In the genomic region with DNA sequence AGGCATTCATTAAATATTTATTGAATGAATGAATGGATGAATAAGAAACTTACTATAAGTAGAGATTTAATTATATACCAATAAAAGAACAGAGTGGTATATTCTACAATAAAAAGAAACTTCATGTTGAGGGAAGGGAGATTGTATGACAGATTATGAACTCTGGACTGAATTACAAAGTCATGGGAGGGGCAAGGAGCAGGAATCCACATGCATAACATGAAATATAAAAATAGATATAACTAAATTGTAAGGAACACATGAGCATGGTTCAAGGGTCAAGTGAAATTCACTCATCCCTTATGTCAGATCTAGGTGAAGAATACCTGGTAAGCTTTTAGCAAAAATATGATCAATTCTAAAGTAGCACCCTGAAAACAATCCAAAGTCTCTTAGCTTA, we compare ENCODE assay signal across 26 cellular contexts.
"Had no signal": no experiment of that assay in that cellular context is flagged by ENCODE, and none has a peak within 500 bp of the region (broad histone marks: within the 10 kb centered on the region; RNA-seq: fewer than 3 reads in every experiment).

No MANE protein-coding gene starts in this region.

- H3K36me3 ChIP-seq: stomach, suprapubic skin, thoracic aorta, thyroid gland, tibial artery, tibial nerve, transverse colon, upper lobe of left lung, upper lobe of right lung, uterus, vagina had no signal

- H3K4me1 ChIP-seq: suprapubic skin, thyroid gland, tibial nerve, upper lobe of left lung, upper lobe of right lung, uterus had no signal

- ATAC-seq: stimulated activated effector memory CD8-positive, alpha-beta T cell treated with anti-CD3 and anti-CD28 coated beads, Interleukin-12 subunit alpha, Interleukin-12 subunit beta, amount 100 ng/mL, for 72 hours; stimulated activated memory B cell treated with anti-CD40 and anti-IgM and Interleukin-4, amounts not matched to agents 10 μg/mL and 1 μg/mL and 100 μg/mL, for 72 hours; stimulated activated naive B cell treated with anti-CD40 and anti-IgM and Interleukin-4, amounts not matched to agents 10 μg/mL and 1 μg/mL and 100 μg/mL, for 72 hours; stimulated activated naive CD8-positive, alpha-beta T cell treated with anti-CD3 and anti-CD28 coated beads, Interleukin-15, amount 100 ng/mL, for 72 hours; stimulated activated naive CD8-positive, alpha-beta T cell treated with anti-CD3 and anti-CD28 coated beads, Interleukin-15, Interleukin-2, amounts not matched to agents 100 U/mL and 50 U/mL, for 24 hours; upper lobe of right lung had no signal

- DNase-seq: stimulated activated CD4-positive, alpha-beta T cell treated with anti-CD3 and anti-CD28 coated beads, Interleukin-2, amount 100 ng/mL, for 48 hours; stimulated activated CD4-positive, alpha-beta T cell treated with anti-CD3 and anti-CD28 coated beads, Interleukin-4, amount 100 ng/mL, for 1 hour; stimulated activated CD4-positive, alpha-beta T cell treated with anti-CD3 and anti-CD28 coated beads, Interleukin-4, amount 100 ng/mL, for 24 hours; stimulated activated CD4-positive, alpha-beta T cell treated with anti-CD3 and anti-CD28 coated beads, Interleukin-4, amount 100 ng/mL, for 4 hours; stimulated activated CD8-positive, alpha-beta memory T cell treated with anti-CD3 and anti-CD28 coated beads, Interleukin-4, amount 100 ng/mL, for 48 hours; stimulated activated naive B cell treated with anti-CD40 and anti-IgM and Interleukin-4, amounts not matched to agents 10 μg/mL and 1 μg/mL and 100 μg/mL, for 72 hours; stimulated activated naive CD4-positive, alpha-beta T cell treated with Interleukin-2 at 50 U/mL for 16 hours; stimulated activated naive CD8-positive, alpha-beta T cell treated with anti-CD3 and anti-CD28 coated beads, Interleukin-15, amount 100 ng/mL, for 72 hours; stimulated activated naive CD8-positive, alpha-beta T cell treated with anti-CD3 and anti-CD28 coated beads, Interleukin-15, Interleukin-2, amounts not matched to agents 100 U/mL and 50 U/mL, for 24 hours; stomach; substantia nigra; testis; thyroid gland; tibial artery; transverse colon; trophoblast cell; upper lobe of left lung; upper lobe of right lung; uterus had no signal

- H3K9me3 ChIP-seq: stomach, suprapubic skin, testis, thoracic aorta, thyroid gland, tibial artery, tibial nerve, transverse colon, upper lobe of left lung, upper lobe of right lung, uterus, vagina had no signal

- H3K27ac ChIP-seq: stomach, suprapubic skin, testis, thoracic aorta, thyroid gland, tibial artery, tibial nerve, upper lobe of left lung, upper lobe of right lung, uterus, vagina had no signal

- FAIRE-seq: urothelium cell line had no signal

- H3K27me3 ChIP-seq: stomach, suprapubic skin, testis, thyroid gland, tibial artery, tibial nerve, transverse colon, upper lobe of left lung, upper lobe of right lung, uterus, vagina had no signal

- H3K4me3 ChIP-seq: stomach, suprapubic skin, testis, thoracic aorta, thyroid gland, tibial artery, tibial nerve, transverse colon, upper lobe of left lung, upper lobe of right lung, uterus, vagina had no signal
